ENCODE assay signal across 1 cellular context in the genomic region with DNA sequence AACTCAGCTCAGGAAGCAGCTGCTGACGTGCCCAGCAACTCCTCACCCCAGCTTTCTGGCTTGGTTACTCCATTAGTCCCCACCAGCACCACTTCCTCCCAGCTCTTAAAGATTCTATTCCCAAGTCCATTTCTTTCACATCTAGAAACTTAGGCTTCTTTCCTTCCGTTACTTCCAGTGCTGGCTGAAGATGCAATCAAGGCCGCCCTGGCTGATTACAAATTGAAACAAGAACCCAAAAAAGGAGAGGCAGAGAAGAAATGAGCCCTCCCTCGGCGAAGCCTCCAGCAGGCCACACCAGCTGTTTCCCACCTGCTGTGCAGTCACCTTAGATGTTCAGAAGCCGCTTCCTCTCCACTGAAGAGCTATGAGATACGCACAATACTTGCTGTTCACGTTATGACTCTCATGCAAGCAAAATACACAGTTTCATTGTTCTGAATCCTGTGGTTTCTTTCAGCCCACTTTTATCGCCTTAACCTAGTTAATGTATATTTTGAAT.
TF ChIP-seq lines count a peak whose summit lies in the region.

No MANE protein-coding gene starts in this region.

TF ChIP-seq in GM12878, 131 proteins besides CTCF, POLR2A, EP300 and RAD21 (continues in another document):
- TF ChIP-seq DPF2 (IDR thresholded peaks at IDR 0.05): peak; percentile 80
- no peak for TF ChIP-seq SUZ12 (IDR thresholded peaks at IDR 0.05; ENCODE audit: unreplicated experiment)
- TF ChIP-seq, protein P1, sequence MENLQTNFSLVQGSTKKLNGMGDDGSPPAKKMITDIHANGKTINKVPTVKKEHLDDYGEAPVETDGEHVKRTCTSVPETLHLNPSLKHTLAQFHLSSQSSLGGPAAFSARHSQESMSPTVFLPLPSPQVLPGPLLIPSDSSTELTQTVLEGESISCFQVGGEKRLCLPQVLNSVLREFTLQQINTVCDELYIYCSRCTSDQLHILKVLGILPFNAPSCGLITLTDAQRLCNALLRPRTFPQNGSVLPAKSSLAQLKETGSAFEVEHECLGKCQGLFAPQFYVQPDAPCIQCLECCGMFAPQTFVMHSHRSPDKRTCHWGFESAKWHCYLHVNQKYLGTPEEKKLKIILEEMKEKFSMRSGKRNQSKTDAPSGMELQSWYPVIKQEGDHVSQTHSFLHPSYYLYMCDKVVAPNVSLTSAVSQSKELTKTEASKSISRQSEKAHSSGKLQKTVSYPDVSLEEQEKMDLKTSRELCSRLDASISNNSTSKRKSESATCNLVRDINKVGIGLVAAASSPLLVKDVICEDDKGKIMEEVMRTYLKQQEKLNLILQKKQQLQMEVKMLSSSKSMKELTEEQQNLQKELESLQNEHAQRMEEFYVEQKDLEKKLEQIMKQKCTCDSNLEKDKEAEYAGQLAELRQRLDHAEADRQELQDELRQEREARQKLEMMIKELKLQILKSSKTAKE (IDR thresholded peaks at IDR 0.05; ENCODE audit: low read depth, poor library complexity, severe bottlenecking): peak; percentile 90
- peak; percentile 85 for TF ChIP-seq SPI1 (IDR thresholded peaks at IDR 0.05; ENCODE audit: borderline replicate concordance, insufficient read depth, low read depth, low read length)
- peak; percentile 90 to 92 for TF ChIP-seq BHLHE40 (IDR thresholded peaks at IDR 0.05; ENCODE audit: borderline replicate concordance in 1 of 2, low read depth in 2 of 2, low read length in 1 of 2)
- no peak for TF ChIP-seq POLR2AphosphoS2 (IDR thresholded peaks at IDR 0.05; ENCODE audit: low read depth, low read length)
- TF ChIP-seq, protein P2, sequence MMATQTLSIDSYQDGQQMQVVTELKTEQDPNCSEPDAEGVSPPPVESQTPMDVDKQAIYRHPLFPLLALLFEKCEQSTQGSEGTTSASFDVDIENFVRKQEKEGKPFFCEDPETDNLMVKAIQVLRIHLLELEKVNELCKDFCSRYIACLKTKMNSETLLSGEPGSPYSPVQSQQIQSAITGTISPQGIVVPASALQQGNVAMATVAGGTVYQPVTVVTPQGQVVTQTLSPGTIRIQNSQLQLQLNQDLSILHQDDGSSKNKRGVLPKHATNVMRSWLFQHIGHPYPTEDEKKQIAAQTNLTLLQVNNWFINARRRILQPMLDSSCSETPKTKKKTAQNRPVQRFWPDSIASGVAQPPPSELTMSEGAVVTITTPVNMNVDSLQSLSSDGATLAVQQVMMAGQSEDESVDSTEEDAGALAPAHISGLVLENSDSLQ (IDR thresholded peaks at IDR 0.05): no peak
- no peak for TF ChIP-seq RB1 (IDR thresholded peaks at IDR 0.05; ENCODE audit: borderline replicate concordance)
- peak; percentile 68; the same call in 1 of the 2 replicates for TF ChIP-seq BACH1 (IDR thresholded peaks at IDR 0.05; ENCODE audit: borderline replicate concordance)
- no peak for TF ChIP-seq E2F4 (IDR thresholded peaks at IDR 0.05; ENCODE audit: low read depth, low read length)
- TF ChIP-seq CHD2 (IDR thresholded peaks at IDR 0.05; ENCODE audit: borderline replicate concordance, low read depth, low read length): peak; percentile 92
- no peak for TF ChIP-seq TAF1 (IDR thresholded peaks at IDR 0.05; ENCODE audit: borderline replicate concordance, low read depth, low read length)
- TF ChIP-seq, protein P3, sequence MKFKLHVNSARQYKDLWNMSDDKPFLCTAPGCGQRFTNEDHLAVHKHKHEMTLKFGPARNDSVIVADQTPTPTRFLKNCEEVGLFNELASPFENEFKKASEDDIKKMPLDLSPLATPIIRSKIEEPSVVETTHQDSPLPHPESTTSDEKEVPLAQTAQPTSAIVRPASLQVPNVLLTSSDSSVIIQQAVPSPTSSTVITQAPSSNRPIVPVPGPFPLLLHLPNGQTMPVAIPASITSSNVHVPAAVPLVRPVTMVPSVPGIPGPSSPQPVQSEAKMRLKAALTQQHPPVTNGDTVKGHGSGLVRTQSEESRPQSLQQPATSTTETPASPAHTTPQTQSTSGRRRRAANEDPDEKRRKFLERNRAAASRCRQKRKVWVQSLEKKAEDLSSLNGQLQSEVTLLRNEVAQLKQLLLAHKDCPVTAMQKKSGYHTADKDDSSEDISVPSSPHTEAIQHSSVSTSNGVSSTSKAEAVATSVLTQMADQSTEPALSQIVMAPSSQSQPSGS (IDR thresholded peaks at IDR 0.05; ENCODE audit: low read length): no peak
- TF ChIP-seq, protein P4, sequence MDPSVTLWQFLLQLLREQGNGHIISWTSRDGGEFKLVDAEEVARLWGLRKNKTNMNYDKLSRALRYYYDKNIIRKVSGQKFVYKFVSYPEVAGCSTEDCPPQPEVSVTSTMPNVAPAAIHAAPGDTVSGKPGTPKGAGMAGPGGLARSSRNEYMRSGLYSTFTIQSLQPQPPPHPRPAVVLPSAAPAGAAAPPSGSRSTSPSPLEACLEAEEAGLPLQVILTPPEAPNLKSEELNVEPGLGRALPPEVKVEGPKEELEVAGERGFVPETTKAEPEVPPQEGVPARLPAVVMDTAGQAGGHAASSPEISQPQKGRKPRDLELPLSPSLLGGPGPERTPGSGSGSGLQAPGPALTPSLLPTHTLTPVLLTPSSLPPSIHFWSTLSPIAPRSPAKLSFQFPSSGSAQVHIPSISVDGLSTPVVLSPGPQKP (IDR thresholded peaks at IDR 0.05; ENCODE audit: low read depth, low read length): no peak
- no peak for TF ChIP-seq MYC (IDR thresholded peaks at IDR 0.05; ENCODE audit: insufficient read depth, insufficient read length, insufficient replicate concordance, low read length, severe bottlenecking)
- TF ChIP-seq HCFC1 (IDR thresholded peaks at IDR 0.05; ENCODE audit: low read length): no peak
- TF ChIP-seq, protein P5, sequence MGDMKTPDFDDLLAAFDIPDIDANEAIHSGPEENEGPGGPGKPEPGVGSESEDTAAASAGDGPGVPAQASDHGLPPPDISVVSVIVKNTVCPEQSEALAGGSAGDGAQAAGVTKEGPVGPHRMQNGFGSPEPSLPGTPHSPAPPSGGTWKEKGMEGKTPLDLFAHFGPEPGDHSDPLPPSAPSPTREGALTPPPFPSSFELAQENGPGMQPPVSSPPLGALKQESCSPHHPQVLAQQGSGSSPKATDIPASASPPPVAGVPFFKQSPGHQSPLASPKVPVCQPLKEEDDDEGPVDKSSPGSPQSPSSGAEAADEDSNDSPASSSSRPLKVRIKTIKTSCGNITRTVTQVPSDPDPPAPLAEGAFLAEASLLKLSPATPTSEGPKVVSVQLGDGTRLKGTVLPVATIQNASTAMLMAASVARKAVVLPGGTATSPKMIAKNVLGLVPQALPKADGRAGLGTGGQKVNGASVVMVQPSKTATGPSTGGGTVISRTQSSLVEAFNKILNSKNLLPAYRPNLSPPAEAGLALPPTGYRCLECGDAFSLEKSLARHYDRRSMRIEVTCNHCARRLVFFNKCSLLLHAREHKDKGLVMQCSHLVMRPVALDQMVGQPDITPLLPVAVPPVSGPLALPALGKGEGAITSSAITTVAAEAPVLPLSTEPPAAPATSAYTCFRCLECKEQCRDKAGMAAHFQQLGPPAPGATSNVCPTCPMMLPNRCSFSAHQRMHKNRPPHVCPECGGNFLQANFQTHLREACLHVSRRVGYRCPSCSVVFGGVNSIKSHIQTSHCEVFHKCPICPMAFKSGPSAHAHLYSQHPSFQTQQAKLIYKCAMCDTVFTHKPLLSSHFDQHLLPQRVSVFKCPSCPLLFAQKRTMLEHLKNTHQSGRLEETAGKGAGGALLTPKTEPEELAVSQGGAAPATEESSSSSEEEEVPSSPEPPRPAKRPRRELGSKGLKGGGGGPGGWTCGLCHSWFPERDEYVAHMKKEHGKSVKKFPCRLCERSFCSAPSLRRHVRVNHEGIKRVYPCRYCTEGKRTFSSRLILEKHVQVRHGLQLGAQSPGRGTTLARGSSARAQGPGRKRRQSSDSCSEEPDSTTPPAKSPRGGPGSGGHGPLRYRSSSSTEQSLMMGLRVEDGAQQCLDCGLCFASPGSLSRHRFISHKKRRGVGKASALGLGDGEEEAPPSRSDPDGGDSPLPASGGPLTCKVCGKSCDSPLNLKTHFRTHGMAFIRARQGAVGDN (IDR thresholded peaks at IDR 0.05): peak; percentile 96
- TF ChIP-seq SIN3A (IDR thresholded peaks at IDR 0.05; ENCODE audit: low read depth, low read length): 0 out of 2 replicates have a peak, but pooled peaks have one; percentile 44
- peak; percentile 100 for TF ChIP-seq TCF12 (IDR thresholded peaks at IDR 0.05; ENCODE audit: low read depth, low read length)
- TF ChIP-seq NR2F1 (conservative IDR thresholded peaks at IDR 0.05): peak; percentile 90
- TF ChIP-seq RFX5 (IDR thresholded peaks at IDR 0.05; ENCODE audit: low read depth, low read length): no peak
- peak; percentile 40; the same call in 1 of the 2 replicates for TF ChIP-seq SMARCA5 (IDR thresholded peaks at IDR 0.05)
- peak in 1 of 2 experiments; percentile 93; a peak in 2 of 4 replicates for TF ChIP-seq ETV6 (conservative IDR thresholded peaks at IDR 0.05 in 1 of 2, IDR thresholded peaks at IDR 0.05 in 1 of 2; ENCODE audit: borderline replicate concordance in 1 of 2, low read depth in 1 of 2)
- TF ChIP-seq MYB (IDR thresholded peaks at IDR 0.05; ENCODE audit: borderline replicate concordance, low read depth, low read length): peak; percentile 39; the same call in 1 of the 2 replicates
- no peak for TF ChIP-seq ZNF274 (IDR thresholded peaks at IDR 0.05; ENCODE audit: insufficient read depth, insufficient read length)
- TF ChIP-seq, protein P6, sequence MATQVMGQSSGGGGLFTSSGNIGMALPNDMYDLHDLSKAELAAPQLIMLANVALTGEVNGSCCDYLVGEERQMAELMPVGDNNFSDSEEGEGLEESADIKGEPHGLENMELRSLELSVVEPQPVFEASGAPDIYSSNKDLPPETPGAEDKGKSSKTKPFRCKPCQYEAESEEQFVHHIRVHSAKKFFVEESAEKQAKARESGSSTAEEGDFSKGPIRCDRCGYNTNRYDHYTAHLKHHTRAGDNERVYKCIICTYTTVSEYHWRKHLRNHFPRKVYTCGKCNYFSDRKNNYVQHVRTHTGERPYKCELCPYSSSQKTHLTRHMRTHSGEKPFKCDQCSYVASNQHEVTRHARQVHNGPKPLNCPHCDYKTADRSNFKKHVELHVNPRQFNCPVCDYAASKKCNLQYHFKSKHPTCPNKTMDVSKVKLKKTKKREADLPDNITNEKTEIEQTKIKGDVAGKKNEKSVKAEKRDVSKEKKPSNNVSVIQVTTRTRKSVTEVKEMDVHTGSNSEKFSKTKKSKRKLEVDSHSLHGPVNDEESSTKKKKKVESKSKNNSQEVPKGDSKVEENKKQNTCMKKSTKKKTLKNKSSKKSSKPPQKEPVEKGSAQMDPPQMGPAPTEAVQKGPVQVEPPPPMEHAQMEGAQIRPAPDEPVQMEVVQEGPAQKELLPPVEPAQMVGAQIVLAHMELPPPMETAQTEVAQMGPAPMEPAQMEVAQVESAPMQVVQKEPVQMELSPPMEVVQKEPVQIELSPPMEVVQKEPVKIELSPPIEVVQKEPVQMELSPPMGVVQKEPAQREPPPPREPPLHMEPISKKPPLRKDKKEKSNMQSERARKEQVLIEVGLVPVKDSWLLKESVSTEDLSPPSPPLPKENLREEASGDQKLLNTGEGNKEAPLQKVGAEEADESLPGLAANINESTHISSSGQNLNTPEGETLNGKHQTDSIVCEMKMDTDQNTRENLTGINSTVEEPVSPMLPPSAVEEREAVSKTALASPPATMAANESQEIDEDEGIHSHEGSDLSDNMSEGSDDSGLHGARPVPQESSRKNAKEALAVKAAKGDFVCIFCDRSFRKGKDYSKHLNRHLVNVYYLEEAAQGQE (IDR thresholded peaks at IDR 0.05; ENCODE audit: low read depth, low read length): no peak
- TF ChIP-seq ATF3 (IDR thresholded peaks at IDR 0.05; ENCODE audit: borderline replicate concordance, extremely low read depth, low read depth, low read length): no peak
- no peak for TF ChIP-seq NFXL1 (IDR thresholded peaks at IDR 0.05; ENCODE audit: borderline replicate concordance)
- TF ChIP-seq SREBF1 (IDR thresholded peaks at IDR 0.05; ENCODE audit: low read length): no peak
- TF ChIP-seq YBX1 (IDR thresholded peaks at IDR 0.05): no peak
- TF ChIP-seq ZBTB4 (CRISPR knock-in tag; IDR thresholded peaks at IDR 0.05): no peak
- no peak for TF ChIP-seq GABPA (IDR thresholded peaks at IDR 0.05; ENCODE audit: low read depth)
- no peak for TF ChIP-seq ZNF384 (IDR thresholded peaks at IDR 0.05; ENCODE audit: borderline replicate concordance, low read depth, low read length)
- TF ChIP-seq SMAD1 (IDR thresholded peaks at IDR 0.05; ENCODE audit: low read depth, partially characterized antibody): peak; percentile 85
- TF ChIP-seq NRF1 (conservative IDR thresholded peaks at IDR 0.05; ENCODE audit: low read depth, low read length): no peak
- peak; percentile 98 for TF ChIP-seq JUNB (IDR thresholded peaks at IDR 0.05)
- TF ChIP-seq IKZF1 (conservative IDR thresholded peaks at IDR 0.05): peak; percentile 92
